ENCODE assay signal across 28 cellular contexts in genomic region chr1:78779831-78780230, GRCh38.
DNase-seq lines count a peak whose midpoint lies in the region; ATAC-seq and TF ChIP-seq lines count a peak whose summit lies in the region.
"Had no signal": no experiment of that assay in that cellular context is flagged by ENCODE, and none has a peak within 500 bp of the region (broad histone marks: within the 10 kb centered on the region; RNA-seq: fewer than 3 reads in every experiment).

No MANE protein-coding gene starts in this region.

- no peaks in the 10 kb centered on the region for H3K36me3 ChIP-seq in body of pancreas (replicated peaks in 1 of 2; ENCODE audit: insufficient read depth in 1 of 2, low read depth in 2 of 2)
- H3K36me3 ChIP-seq: gastrocnemius medialis, SJSA1 had no signal

- ATAC-seq in body of pancreas (no peak), GM21381 (IDR thresholded peaks at IDR 0.05; ENCODE audit: unreplicated experiment) (no peak)
- ATAC-seq in activated CD8-positive, alpha-beta memory T cell treated with anti-CD3 and anti-CD28 coated beads, Interleukin-2, amount 10 ng/mL, durations not matched to agents 7 days and 5 days: no peak
- ATAC-seq: gastrocnemius medialis; GM12878; left lobe of liver; psoas muscle; stimulated activated naive CD8-positive, alpha-beta T cell treated with anti-CD3 and anti-CD28 coated beads, Interleukin-15, Interleukin-2, amounts not matched to agents 100 U/mL and 50 U/mL, for 24 hours had no signal

- 36 to 40% methylated on average over 2 of the region's 2 CpGs for WGBS in body of pancreas, 2 donors

- no peaks in the 10 kb centered on the region for H3K36me3 Mint-ChIP-seq in MCF 10A (ENCODE audit: insufficient read depth, unreplicated experiment)
- H3K36me3 Mint-ChIP-seq in activated CD8-positive, alpha-beta memory T cell treated with anti-CD3 and anti-CD28 coated beads, Interleukin-2, amount 10 ng/mL, durations not matched to agents 7 days and 5 days: no peaks in the 10 kb centered on the region
- H3K36me3 Mint-ChIP-seq: activated naive CD4-positive, alpha-beta T cell treated with anti-CD3 and anti-CD28 coated beads, Interleukin-2, amount 10 ng/mL, durations not matched to agents 7 days and 5 days had no signal

- H3K27me3 Mint-ChIP-seq in MCF 10A (ENCODE audit: insufficient read depth, unreplicated experiment): no peaks in the 10 kb centered on the region
- no peaks in the 10 kb centered on the region for H3K27me3 Mint-ChIP-seq in activated CD8-positive, alpha-beta memory T cell treated with anti-CD3 and anti-CD28 coated beads, Interleukin-2, amount 10 ng/mL, durations not matched to agents 7 days and 5 days
- H3K27me3 Mint-ChIP-seq: activated naive CD4-positive, alpha-beta T cell treated with anti-CD3 and anti-CD28 coated beads, Interleukin-2, amount 10 ng/mL, durations not matched to agents 7 days and 5 days; central memory CD8-positive, alpha-beta T cell had no signal

- no peaks in the 10 kb centered on the region for H3K9me3 Mint-ChIP-seq in MCF 10A (ENCODE audit: unreplicated experiment)
- no peaks in the 10 kb centered on the region for H3K9me3 Mint-ChIP-seq in activated CD8-positive, alpha-beta memory T cell treated with anti-CD3 and anti-CD28 coated beads, Interleukin-2, amount 10 ng/mL, durations not matched to agents 7 days and 5 days (ENCODE audit: low read depth)
- H3K9me3 Mint-ChIP-seq: activated naive CD4-positive, alpha-beta T cell treated with anti-CD3 and anti-CD28 coated beads, Interleukin-2, amount 10 ng/mL, durations not matched to agents 7 days and 5 days; activated T-helper 1 cell treated with anti-CD3 and anti-CD28 coated beads, Interleukin-12 subunit alpha, Interleukin-12 subunit beta, Interleukin-2, Interleukin-4 antibody, amounts not matched to agents 30 ng/mL and 10 ng/mL and 1 ng/mL, durations not matched to agents 14 hours and 24 hours and 36 hours had no signal

- H3K4me1 ChIP-seq in body of pancreas: no peaks in the 10 kb centered on the region
- H3K4me1 ChIP-seq: gastrocnemius medialis, psoas muscle, SJSA1 had no signal

- H3K9me3 ChIP-seq in body of pancreas: no peaks in the 10 kb centered on the region
- H3K9me3 ChIP-seq: gastrocnemius medialis, psoas muscle, SJSA1 had no signal

- H3K27ac ChIP-seq in body of pancreas: no peak overlapping the region
- H3K27ac ChIP-seq: gastrocnemius medialis, psoas muscle, SJSA1 had no signal

- TF ChIP-seq CTCF in fibroblast of pulmonary artery (IDR thresholded peaks at IDR 0.05; ENCODE audit: low read length, missing control alignments) (no peak), body of pancreas (IDR thresholded peaks at IDR 0.05) (no peak), MCF 10A (IDR thresholded peaks at IDR 0.05; ENCODE audit: unreplicated experiment) (no peak)

- peak; percentile 6 for DNase-seq in HT1080 (ENCODE audit: low read depth)
- peak; percentile 11 for DNase-seq in brain pericyte (ENCODE audit: low read depth, low spot score)
- DNase-seq in fibroblast of pulmonary artery (ENCODE audit: low read depth): peak; percentile 59
- DNase-seq in smooth muscle cell of the brain vasculature (ENCODE audit: low read depth, low spot score): peak; percentile 23
- no peak for DNase-seq in body of pancreas
- DNase-seq in MCF 10A (ENCODE audit: unreplicated experiment): no peak
- no peak for DNase-seq in activated CD8-positive, alpha-beta memory T cell treated with anti-CD3 and anti-CD28 coated beads, Interleukin-2, amount 10 ng/mL, durations not matched to agents 7 days and 5 days
- DNase-seq: activated CD4-positive, CD25-positive, alpha-beta regulatory T cell; activated naive CD4-positive, alpha-beta T cell treated with anti-CD3 and anti-CD28 coated beads, Interleukin-2, amount 10 ng/mL, durations not matched to agents 7 days and 5 days; AML-193; amygdala; CD4-positive, alpha-beta T cell; gastrocnemius medialis; hypothalamus; KBM-7; mesenchymal stem cell; NCI-H1436; NCI-H2107; NCI-H446; NCI-H82; psoas muscle; stimulated activated naive CD8-positive, alpha-beta T cell treated with anti-CD3 and anti-CD28 coated beads, Interleukin-15, Interleukin-2, amounts not matched to agents 100 U/mL and 50 U/mL, for 24 hours had no signal

- POLR2A ChIA-PET in MCF 10A (lab: Yijun Ruan, JAX): no interaction called here

- no peak for TF ChIP-seq POLR2A in body of pancreas (IDR thresholded peaks at IDR 0.05)

- no peak overlapping the region for H3K27ac Mint-ChIP-seq in MCF 10A (ENCODE audit: low read depth, unreplicated experiment)
- H3K27ac Mint-ChIP-seq in activated CD8-positive, alpha-beta memory T cell treated with anti-CD3 and anti-CD28 coated beads, Interleukin-2, amount 10 ng/mL, durations not matched to agents 7 days and 5 days: no peak overlapping the region
- H3K27ac Mint-ChIP-seq: activated naive CD4-positive, alpha-beta T cell treated with anti-CD3 and anti-CD28 coated beads, Interleukin-2, amount 10 ng/mL, durations not matched to agents 7 days and 5 days; activated T-helper 1 cell treated with anti-CD3 and anti-CD28 coated beads, Interleukin-12 subunit alpha, Interleukin-12 subunit beta, Interleukin-2, Interleukin-4 antibody, amounts not matched to agents 30 ng/mL and 10 ng/mL and 1 ng/mL, durations not matched to agents 14 hours and 24 hours and 36 hours; CD4-positive, alpha-beta T cell had no signal

- H3K4me1 Mint-ChIP-seq in MCF 10A (ENCODE audit: insufficient read depth, unreplicated experiment): no peaks in the 10 kb centered on the region
- H3K4me1 Mint-ChIP-seq in activated CD8-positive, alpha-beta memory T cell treated with anti-CD3 and anti-CD28 coated beads, Interleukin-2, amount 10 ng/mL, durations not matched to agents 7 days and 5 days: no peaks in the 10 kb centered on the region
- H3K4me1 Mint-ChIP-seq: activated naive CD4-positive, alpha-beta T cell treated with anti-CD3 and anti-CD28 coated beads, Interleukin-2, amount 10 ng/mL, durations not matched to agents 7 days and 5 days; central memory CD8-positive, alpha-beta T cell had no signal

- CTCF ChIA-PET in MCF 10A (lab: Yijun Ruan, JAX): interaction anchor here (0.7 kb wide), 1 partner anchor 488 kb away, joined by 4 read pairs; no protein-coding TSS in a partner anchor
- CTCF ChIA-PET in activated CD8-positive, alpha-beta memory T cell treated with anti-CD3 and anti-CD28 coated beads, Interleukin-2, amount 10 ng/mL, durations not matched to agents 7 days and 5 days (lab: Charles Lee): no interaction called here

- H3K4me3 ChIP-seq in fibroblast of pulmonary artery (replicated peaks; ENCODE audit: low read depth, low read length): no peak overlapping the region
- no peak overlapping the region for H3K4me3 ChIP-seq in body of pancreas
- H3K4me3 ChIP-seq: gastrocnemius medialis, GM12878, psoas muscle, SJSA1 had no signal

- no peak overlapping the region for H3K4me3 Mint-ChIP-seq in MCF 10A (ENCODE audit: unreplicated experiment)
- no peak overlapping the region for H3K4me3 Mint-ChIP-seq in activated CD8-positive, alpha-beta memory T cell treated with anti-CD3 and anti-CD28 coated beads, Interleukin-2, amount 10 ng/mL, durations not matched to agents 7 days and 5 days
- H3K4me3 Mint-ChIP-seq: activated naive CD4-positive, alpha-beta T cell treated with anti-CD3 and anti-CD28 coated beads, Interleukin-2, amount 10 ng/mL, durations not matched to agents 7 days and 5 days; activated T-helper 1 cell treated with anti-CD3 and anti-CD28 coated beads, Interleukin-12 subunit alpha, Interleukin-12 subunit beta, Interleukin-2, Interleukin-4 antibody, amounts not matched to agents 30 ng/mL and 10 ng/mL and 1 ng/mL, durations not matched to agents 14 hours and 24 hours and 36 hours; CD4-positive, alpha-beta T cell; central memory CD8-positive, alpha-beta T cell had no signal

- H3K27me3 ChIP-seq in body of pancreas: peaks cover 0 to 7% of the 10 kb centered on the region in 2 donors
- H3K27me3 ChIP-seq: gastrocnemius medialis, SJSA1 had no signal

- intact Hi-C loops in body of pancreas (cut with DNase I) (no loop called here), MCF 10A (cut with micrococcal nuclease) (no loop called here)

- no TSS peak for BruUV-seq in MCF 10A (replicated peaks; lab: Mats Ljungman, UMichigan)

Comparison
In these comparisons a context has a peak if more than half of its experiments do, and no peak if none do; other contexts are left out.
1. DNase-seq: peak in HT1080 (single experiment), brain pericyte (single experiment), fibroblast of pulmonary artery (single experiment) and smooth muscle cell of the brain vasculature (single experiment); none in body of pancreas (0 of 4), MCF 10A (single experiment) and activated CD8-positive, alpha-beta memory T cell treated with anti-CD3 and anti-CD28 coated beads, Interleukin-2, amount 10 ng/mL, durations not matched to agents 7 days and 5 days (single experiment).